Comparison of ENCODE assay signal across 9 cellular contexts in the genomic region with DNA sequence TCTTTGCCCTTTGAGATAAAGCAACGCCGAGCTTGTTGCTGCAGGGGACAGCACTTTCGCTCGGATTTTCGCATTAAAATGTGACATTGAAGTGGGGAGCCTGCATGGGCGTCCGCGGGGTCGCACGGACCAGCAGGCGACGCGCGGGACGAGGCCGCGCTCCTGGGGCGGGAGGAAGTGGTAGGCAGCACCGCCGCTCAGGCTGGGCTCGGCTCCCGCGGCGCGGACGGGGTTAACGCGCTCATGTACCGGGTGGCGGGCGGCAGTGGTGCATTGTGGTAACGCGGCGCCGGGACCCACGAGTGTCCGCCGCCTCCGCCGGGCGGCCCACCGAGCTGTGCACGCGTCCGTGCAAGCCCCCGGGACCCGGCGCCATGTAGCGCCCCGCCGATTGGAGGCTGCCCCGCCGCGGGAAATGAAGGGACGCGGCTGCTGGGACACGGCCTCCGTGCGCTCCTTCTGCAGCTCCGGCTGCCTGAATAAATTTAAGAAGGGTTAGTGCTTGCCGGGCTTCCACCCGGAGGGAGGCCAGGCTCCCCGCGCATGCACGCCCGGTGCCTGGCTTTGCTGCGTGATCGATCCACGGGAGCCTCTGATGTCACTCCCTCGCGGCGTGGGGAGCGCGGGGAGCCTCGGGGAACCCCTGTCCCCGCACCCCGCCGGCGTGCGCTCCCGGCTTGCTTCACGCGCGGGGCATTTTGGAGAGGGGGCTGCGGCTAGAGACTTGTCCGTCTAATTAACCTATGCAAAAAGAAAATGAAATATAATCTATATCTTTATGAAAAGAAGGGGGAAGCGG.
DNase-seq lines count a peak whose midpoint lies in the region; ATAC-seq and TF ChIP-seq lines count a peak whose summit lies in the region.
"Had no signal": no experiment of that assay in that cellular context is flagged by ENCODE, and none has a peak within 500 bp of the region (broad histone marks: within the 10 kb centered on the region; RNA-seq: fewer than 3 reads in every experiment).

No MANE protein-coding gene starts in this region.

- ATAC-seq in activated CD4-positive, CD25-positive, alpha-beta regulatory T cell treated with anti-CD3 and anti-CD28 coated beads, Interleukin-2, amount 50 U/mL, for 24 hours, result peak; percentile 31 to 53
- ATAC-seq in stimulated activated naive CD8-positive, alpha-beta T cell treated with anti-CD3 and anti-CD28 coated beads, Interleukin-15, amount 100 ng/mL, for 72 hours, result no peak

- H3K27ac Mint-ChIP-seq in stimulated activated naive CD8-positive, alpha-beta T cell treated with anti-CD3 and anti-CD28 coated beads, Interleukin-15, amount 100 ng/mL, for 72 hours, result no peak overlapping the region
- no peak overlapping the region for H3K27ac Mint-ChIP-seq in immature natural killer cell
- H3K27ac Mint-ChIP-seq: CD8-positive, alpha-beta memory T cell had no signal

- H3K27me3 ChIP-seq in brain microvascular endothelial cell (replicated peaks), result peaks cover 9% of the 10 kb centered on the region

- no peaks in the 10 kb centered on the region for H3K9me3 Mint-ChIP-seq in stimulated activated naive CD8-positive, alpha-beta T cell treated with anti-CD3 and anti-CD28 coated beads, Interleukin-15, amount 100 ng/mL, for 72 hours
- H3K9me3 Mint-ChIP-seq in immature natural killer cell, result peaks cover 0 to 4% (median 0%) of the 10 kb centered on the region in 6 donors

- in situ Hi-C loops in brain microvascular endothelial cell (cut with HindIII; ENCODE audit: low pct_ligation_motif_present, low sequenced_read_pairs), result no loop called here

- H3K36me3 Mint-ChIP-seq in immature natural killer cell, result peaks cover 0 to 3% (median 3%) of the 10 kb centered on the region in 3 donors

- H3K27me3 Mint-ChIP-seq in stimulated activated naive CD8-positive, alpha-beta T cell treated with anti-CD3 and anti-CD28 coated beads, Interleukin-15, amount 100 ng/mL, for 72 hours, result peaks cover 64% of the 10 kb centered on the region
- peaks cover 8 to 17% (median 15%) of the 10 kb centered on the region in 3 donors for H3K27me3 Mint-ChIP-seq in immature natural killer cell (ENCODE audit: low read depth in 3 of 3)

- H3K4me3 Mint-ChIP-seq in stimulated activated naive CD8-positive, alpha-beta T cell treated with anti-CD3 and anti-CD28 coated beads, Interleukin-15, amount 100 ng/mL, for 72 hours, result peak overlapping the region; percentile 40 to 66
- no peak overlapping the region for H3K4me3 Mint-ChIP-seq in immature natural killer cell

- peaks cover 20% of the 10 kb centered on the region for H3K4me1 Mint-ChIP-seq in stimulated activated naive CD8-positive, alpha-beta T cell treated with anti-CD3 and anti-CD28 coated beads, Interleukin-15, amount 100 ng/mL, for 72 hours
- H3K4me1 Mint-ChIP-seq in immature natural killer cell, result no peaks in the 10 kb centered on the region

- DNase-seq in activated CD4-positive, CD25-positive, alpha-beta regulatory T cell treated with anti-CD3 and anti-CD28 coated beads, Interleukin-2, amount 50 U/mL, for 72 hours, result no peak
- no peak for DNase-seq in brain microvascular endothelial cell
- peak; percentile 74 for DNase-seq in iPS-NIHi11 (ENCODE audit: low spot score)
- no peak for DNase-seq in stimulated activated naive CD8-positive, alpha-beta T cell treated with anti-CD3 and anti-CD28 coated beads, Interleukin-15, amount 100 ng/mL, for 72 hours
- DNase-seq in COR-L47 (lab: John Stamatoyannopoulos, UW), result no peak
- DNase-seq in immature natural killer cell, result no peak
- no peak for DNase-seq in HPDE6-E6E7 (ENCODE audit: extremely low spot score)
- DNase-seq: CD8-positive, alpha-beta memory T cell had no signal

- no peak overlapping the region for H3K27ac ChIP-seq in brain microvascular endothelial cell

- peak overlapping the region; percentile 46 for H3K4me3 ChIP-seq in brain microvascular endothelial cell (ENCODE audit: low read depth, low read length)

- TF ChIP-seq CTCF in brain microvascular endothelial cell (IDR thresholded peaks at IDR 0.05; ENCODE audit: low read depth, low read length, missing control alignments), result no peak

- no peaks in the 10 kb centered on the region for H3K36me3 ChIP-seq in brain microvascular endothelial cell (replicated peaks)

Comparison
In these comparisons a context has a peak if more than half of its experiments do, and no peak if none do; other contexts are left out.
1. H3K4me3 Mint-ChIP-seq: peak in stimulated activated naive CD8-positive, alpha-beta T cell treated with anti-CD3 and anti-CD28 coated beads, Interleukin-15, amount 100 ng/mL, for 72 hours (2 of 2); none in immature natural killer cell (0 of 5).